Comparison of ENCODE assay signal across 8 cellular contexts in the genomic region with DNA sequence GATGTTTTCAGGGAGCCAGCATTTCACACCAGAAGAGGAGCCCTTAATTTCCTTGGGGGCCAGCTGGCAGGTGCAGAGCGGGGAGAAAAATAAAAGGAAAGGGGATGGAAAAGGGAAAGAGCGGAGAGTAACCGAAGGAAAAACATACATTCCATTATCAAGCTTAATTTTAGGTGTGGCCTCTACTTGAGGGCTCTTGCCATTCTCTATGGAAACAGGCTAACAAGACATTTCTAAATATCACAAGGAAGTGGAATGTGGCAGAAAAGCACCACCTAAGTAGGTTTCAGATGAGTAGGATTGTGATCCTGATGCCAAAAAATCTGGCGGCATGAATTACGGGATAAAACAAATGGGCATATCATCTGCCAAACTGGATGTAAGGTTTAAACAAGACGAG. TPM values are rescaled to one million over a fixed set of nuclear protein-coding genes. Genes with fewer than 3 reads are reported as not detected.
DNase-seq lines count a peak whose midpoint lies in the region; ATAC-seq and TF ChIP-seq lines count a peak whose summit lies in the region.

No MANE protein-coding gene starts in this region.

- H3K27ac ChIP-seq in lower lobe of right lung (peak overlapping the region; percentile 86), tibial artery (peak overlapping the region in 1 of 2 donors; percentile 96), colonic mucosa (no peak overlapping the region)

- peak overlapping the region; percentile 76 to 89 for H3K4me3 Mint-ChIP-seq in activated T-cell treated with anti-CD3 and anti-CD28 coated beads, Interleukin-2, amount 50 U/mL, for 72 hours
- peak overlapping the region; percentile 79 for H3K4me3 Mint-ChIP-seq in activated T-helper 1 cell treated with anti-CD3 and anti-CD28 coated beads, Interleukin-12 subunit alpha, Interleukin-12 subunit beta, Interleukin-2, Interleukin-4 antibody, amounts not matched to agents 30 ng/mL and 10 ng/mL and 1 ng/mL, durations not matched to agents 14 hours and 24 hours and 36 hours

- no peaks in the 10 kb centered on the region for H3K27me3 ChIP-seq in lower lobe of right lung (ENCODE audit: low read depth)
- no peaks in the 10 kb centered on the region for H3K27me3 ChIP-seq in tibial artery
- H3K27me3 ChIP-seq in colonic mucosa, result no peaks in the 10 kb centered on the region

- H3K27ac Mint-ChIP-seq in activated T-cell treated with anti-CD3 and anti-CD28 coated beads, Interleukin-2, amount 50 U/mL, for 72 hours, result peak overlapping the region; percentile 88
- H3K27ac Mint-ChIP-seq in activated T-helper 1 cell treated with anti-CD3 and anti-CD28 coated beads, Interleukin-12 subunit alpha, Interleukin-12 subunit beta, Interleukin-2, Interleukin-4 antibody, amounts not matched to agents 30 ng/mL and 10 ng/mL and 1 ng/mL, durations not matched to agents 14 hours and 24 hours and 36 hours, result peak overlapping the region; percentile 76

- intact Hi-C loops in activated T-helper 1 cell treated with anti-CD3 and anti-CD28 coated beads, Interleukin-12 subunit alpha, Interleukin-12 subunit beta, Interleukin-2, Interleukin-4 antibody, amounts not matched to agents 30 ng/mL and 10 ng/mL and 1 ng/mL, durations not matched to agents 14 hours and 24 hours and 36 hours (cut with micrococcal nuclease), result loop anchor here (5.0 kb wide), 3 partner anchors 55 to 345 kb away; a partner anchor contains a TSS
- intact Hi-C loops in lower lobe of right lung (cut with DNase I) (no loop called here), tibial artery (cut with DNase I; ENCODE audit: low total_unique reads) (loop anchor here (5.0 kb wide), 1 partner anchor 145 kb away; no protein-coding TSS in a partner anchor), colonic mucosa (cut with DNase I) (no loop called here)

- peaks cover 42% of the 10 kb centered on the region for H3K4me1 ChIP-seq in lower lobe of right lung
- peaks cover 0 to 32% (median 20%) of the 10 kb centered on the region in 4 donors for H3K4me1 ChIP-seq in tibial artery
- peaks cover 5% of the 10 kb centered on the region for H3K4me1 ChIP-seq in colonic mucosa

- H3K9ac ChIP-seq in colonic mucosa (ENCODE audit: low read depth in 2 of 2, low read length in 2 of 2), result no peak overlapping the region

- ATAC-seq in activated T-cell treated with anti-CD3 and anti-CD28 coated beads, Interleukin-2, amount 50 U/mL, for 72 hours (replicated peaks in 1 of 2), result no peak
- ATAC-seq in lower lobe of right lung, result peak; percentile 79 to 82
- ATAC-seq in HG03354 (IDR thresholded peaks at IDR 0.05; ENCODE audit: poor library complexity, severe bottlenecking, unreplicated experiment), result no peak

- no peak for TF ChIP-seq CTCF in lower lobe of right lung (IDR thresholded peaks at IDR 0.05)
- no peak for TF ChIP-seq CTCF in tibial artery (IDR thresholded peaks at IDR 0.05)
- no peak for TF ChIP-seq CTCF in colonic mucosa (IDR thresholded peaks at IDR 0.05)

- peaks cover 38% of the 10 kb centered on the region for H3K4me1 Mint-ChIP-seq in activated T-cell treated with anti-CD3 and anti-CD28 coated beads, Interleukin-2, amount 50 U/mL, for 72 hours (ENCODE audit: low read depth)
- peaks cover 37% of the 10 kb centered on the region for H3K4me1 Mint-ChIP-seq in activated T-helper 1 cell treated with anti-CD3 and anti-CD28 coated beads, Interleukin-12 subunit alpha, Interleukin-12 subunit beta, Interleukin-2, Interleukin-4 antibody, amounts not matched to agents 30 ng/mL and 10 ng/mL and 1 ng/mL, durations not matched to agents 14 hours and 24 hours and 36 hours (ENCODE audit: low read depth)

- peaks cover 5 to 14% of the 10 kb centered on the region in 2 donors for H3K36me3 Mint-ChIP-seq in activated T-cell treated with anti-CD3 and anti-CD28 coated beads, Interleukin-2, amount 50 U/mL, for 72 hours (ENCODE audit: insufficient read depth in 2 of 2)
- H3K36me3 Mint-ChIP-seq in activated T-helper 1 cell treated with anti-CD3 and anti-CD28 coated beads, Interleukin-12 subunit alpha, Interleukin-12 subunit beta, Interleukin-2, Interleukin-4 antibody, amounts not matched to agents 30 ng/mL and 10 ng/mL and 1 ng/mL, durations not matched to agents 14 hours and 24 hours and 36 hours (ENCODE audit: low read depth), result peaks cover 14% of the 10 kb centered on the region

- peaks cover 10% of the 10 kb centered on the region for H3K27me3 Mint-ChIP-seq in activated T-cell treated with anti-CD3 and anti-CD28 coated beads, Interleukin-2, amount 50 U/mL, for 72 hours (ENCODE audit: low read depth)
- peaks cover 23% of the 10 kb centered on the region for H3K27me3 Mint-ChIP-seq in activated T-helper 1 cell treated with anti-CD3 and anti-CD28 coated beads, Interleukin-12 subunit alpha, Interleukin-12 subunit beta, Interleukin-2, Interleukin-4 antibody, amounts not matched to agents 30 ng/mL and 10 ng/mL and 1 ng/mL, durations not matched to agents 14 hours and 24 hours and 36 hours (ENCODE audit: insufficient read depth)

- peaks cover 20% of the 10 kb centered on the region for H3K36me3 ChIP-seq in lower lobe of right lung
- H3K36me3 ChIP-seq in tibial artery, result peaks cover 0 to 19% (median 11%) of the 10 kb centered on the region in 3 donors
- no peaks in the 10 kb centered on the region for H3K36me3 ChIP-seq in colonic mucosa

- H3K9me3 Mint-ChIP-seq in activated T-cell treated with anti-CD3 and anti-CD28 coated beads, Interleukin-2, amount 50 U/mL, for 72 hours, result no peaks in the 10 kb centered on the region
- no peaks in the 10 kb centered on the region for H3K9me3 Mint-ChIP-seq in activated T-helper 1 cell treated with anti-CD3 and anti-CD28 coated beads, Interleukin-12 subunit alpha, Interleukin-12 subunit beta, Interleukin-2, Interleukin-4 antibody, amounts not matched to agents 30 ng/mL and 10 ng/mL and 1 ng/mL, durations not matched to agents 14 hours and 24 hours and 36 hours

- no peaks in the 10 kb centered on the region for H3K9me3 ChIP-seq in lower lobe of right lung
- H3K9me3 ChIP-seq in tibial artery, result no peaks in the 10 kb centered on the region
- no peaks in the 10 kb centered on the region for H3K9me3 ChIP-seq in colonic mucosa

- peak overlapping the region; percentile 83 for H3K4me3 ChIP-seq in lower lobe of right lung
- peak overlapping the region; percentile 84 to 95 for H3K4me3 ChIP-seq in tibial artery
- H3K4me3 ChIP-seq in colonic mucosa, result no peak overlapping the region

- DNase-seq in activated T-cell treated with anti-CD3 and anti-CD28 coated beads, Interleukin-2, amount 50 U/mL, for 72 hours, result no peak
- DNase-seq in activated T-cell treated with anti-CD3 and anti-CD28 coated beads for 4 hours (no peak), lower lobe of right lung (no peak), tibial artery (no peak), COR-L47 (lab: John Stamatoyannopoulos, UW) (no peak), colonic mucosa (no peak)
- DNase-seq in activated T-helper 1 cell treated with anti-CD3 and anti-CD28 coated beads, Interleukin-12 subunit alpha, Interleukin-12 subunit beta, Interleukin-2, Interleukin-4 antibody, amounts not matched to agents 30 ng/mL and 10 ng/mL and 1 ng/mL, durations not matched to agents 14 hours and 24 hours and 36 hours (ENCODE audit: low spot score), result no peak

RNA-seq across cellular contexts. Expression of a gene that starts 1.0 kb away (rescaled TPM):
- total RNA-seq in activated T-cell treated with anti-CD3 and anti-CD28 coated beads, Interleukin-2, amount 50 U/mL, for 72 hours, result 10 to 100 TPM; 60.0 to 67.6 TPM
- total RNA-seq in activated T-helper 1 cell treated with anti-CD3 and anti-CD28 coated beads, Interleukin-12 subunit alpha, Interleukin-12 subunit beta, Interleukin-2, Interleukin-4 antibody, amounts not matched to agents 30 ng/mL and 10 ng/mL and 1 ng/mL, durations not matched to agents 14 hours and 24 hours and 36 hours, result 55.7 and 60.3 TPM in 2 replicates
- total RNA-seq in lower lobe of right lung (114 TPM), colonic mucosa (100 to 1,000 TPM; 138 to 162 TPM)

RNA-seq across cellular contexts. Expression of a gene that starts 49.0 kb away (rescaled TPM):
- total RNA-seq in activated T-cell treated with anti-CD3 and anti-CD28 coated beads, Interleukin-2, amount 50 U/mL, for 72 hours, result under 1 TPM in 1 of 2 donors, not detected in 1; 0.14 TPM
- 0.29 TPM in 1 of 2 replicates, not detected in the other for total RNA-seq in activated T-helper 1 cell treated with anti-CD3 and anti-CD28 coated beads, Interleukin-12 subunit alpha, Interleukin-12 subunit beta, Interleukin-2, Interleukin-4 antibody, amounts not matched to agents 30 ng/mL and 10 ng/mL and 1 ng/mL, durations not matched to agents 14 hours and 24 hours and 36 hours
- total RNA-seq in lower lobe of right lung, result not detected
- under 1 TPM in 1 of 2 donors, not detected in 1; 0.22 TPM for total RNA-seq in colonic mucosa

RNA-seq across cellular contexts. Expression of a gene that starts 55.8 kb away (rescaled TPM):
- total RNA-seq in activated T-cell treated with anti-CD3 and anti-CD28 coated beads, Interleukin-2, amount 50 U/mL, for 72 hours, result 1 to 10 TPM; 3.7 to 3.9 TPM
- 3.3 and 3.9 TPM in 2 replicates for total RNA-seq in activated T-helper 1 cell treated with anti-CD3 and anti-CD28 coated beads, Interleukin-12 subunit alpha, Interleukin-12 subunit beta, Interleukin-2, Interleukin-4 antibody, amounts not matched to agents 30 ng/mL and 10 ng/mL and 1 ng/mL, durations not matched to agents 14 hours and 24 hours and 36 hours
- total RNA-seq in lower lobe of right lung (52.5 TPM), colonic mucosa (100 to 1,000 TPM; 150 to 212 TPM)

Comparison
In these comparisons a context has a peak if more than half of its experiments do, and no peak if none do; other contexts are left out.
1. ATAC-seq: peak in lower lobe of right lung (2 of 2); none in activated T-cell treated with anti-CD3 and anti-CD28 coated beads, Interleukin-2, amount 50 U/mL, for 72 hours (0 of 2) and HG03354 (single experiment).
2. RNA of a gene that starts 55.8 kb away (total RNA-seq): 150 to 212 TPM in colonic mucosa and 52.5 TPM in lower lobe of right lung (single experiment); 3.7 to 3.9 TPM in activated T-cell treated with anti-CD3 and anti-CD28 coated beads, Interleukin-2, amount 50 U/mL, for 72 hours and 3.3 to 3.9 TPM in activated T-helper 1 cell treated with anti-CD3 and anti-CD28 coated beads, Interleukin-12 subunit alpha, Interleukin-12 subunit beta, Interleukin-2, Interleukin-4 antibody, amounts not matched to agents 30 ng/mL and 10 ng/mL and 1 ng/mL, durations not matched to agents 14 hours and 24 hours and 36 hours; every median in the first group is over 10 times any median in the second.
3. intact Hi-C loops: an anchor here in activated T-helper 1 cell treated with anti-CD3 and anti-CD28 coated beads, Interleukin-12 subunit alpha, Interleukin-12 subunit beta, Interleukin-2, Interleukin-4 antibody, amounts not matched to agents 30 ng/mL and 10 ng/mL and 1 ng/mL, durations not matched to agents 14 hours and 24 hours and 36 hours (5.0 kb wide) and tibial artery (5.0 kb wide); none called in lower lobe of right lung and colonic mucosa.